In the genomic region with DNA sequence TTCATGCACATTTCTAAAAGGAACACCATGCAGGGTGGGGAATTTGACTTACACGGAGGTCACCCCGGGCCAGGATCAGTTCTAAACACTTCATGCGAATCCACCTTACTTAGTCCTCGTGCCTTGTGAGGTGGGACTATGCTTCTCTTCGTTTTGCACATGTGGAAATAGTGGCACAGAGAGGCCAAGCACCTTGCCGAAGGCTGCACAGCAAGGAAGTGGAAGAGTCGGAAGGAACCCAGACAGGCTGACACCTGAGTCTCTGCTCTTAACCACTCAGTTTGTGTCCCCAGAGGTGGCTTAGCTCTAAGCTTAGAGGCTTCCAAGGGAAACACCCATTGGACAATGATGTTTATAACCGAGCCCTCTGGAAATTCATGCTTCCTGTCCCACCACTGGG, we compare ENCODE assay signal across 1 cellular context.
TF ChIP-seq lines count a peak whose summit lies in the region.

No MANE protein-coding gene starts in this region.

TF ChIP-seq in SK-N-SH treated with all-trans-retinoic acid at 6 μM for 48 hours, 23 proteins besides CTCF, POLR2A, EP300 and RAD21 (continued from another document):
- TF ChIP-seq, protein P1, sequence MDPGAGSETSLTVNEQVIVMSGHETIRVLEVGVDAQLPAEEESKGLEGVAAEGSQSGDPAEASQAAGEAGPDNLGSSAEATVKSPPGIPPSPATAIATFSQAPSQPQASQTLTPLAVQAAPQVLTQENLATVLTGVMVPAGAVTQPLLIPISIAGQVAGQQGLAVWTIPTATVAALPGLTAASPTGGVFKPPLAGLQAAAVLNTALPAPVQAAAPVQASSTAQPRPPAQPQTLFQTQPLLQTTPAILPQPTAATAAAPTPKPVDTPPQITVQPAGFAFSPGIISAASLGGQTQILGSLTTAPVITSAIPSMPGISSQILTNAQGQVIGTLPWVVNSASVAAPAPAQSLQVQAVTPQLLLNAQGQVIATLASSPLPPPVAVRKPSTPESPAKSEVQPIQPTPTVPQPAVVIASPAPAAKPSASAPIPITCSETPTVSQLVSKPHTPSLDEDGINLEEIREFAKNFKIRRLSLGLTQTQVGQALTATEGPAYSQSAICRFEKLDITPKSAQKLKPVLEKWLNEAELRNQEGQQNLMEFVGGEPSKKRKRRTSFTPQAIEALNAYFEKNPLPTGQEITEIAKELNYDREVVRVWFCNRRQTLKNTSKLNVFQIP (CRISPR knock-in tag; IDR thresholded peaks at IDR 0.05; ENCODE audit: borderline replicate concordance, low read depth) = no peak
- TF ChIP-seq, protein P2, sequence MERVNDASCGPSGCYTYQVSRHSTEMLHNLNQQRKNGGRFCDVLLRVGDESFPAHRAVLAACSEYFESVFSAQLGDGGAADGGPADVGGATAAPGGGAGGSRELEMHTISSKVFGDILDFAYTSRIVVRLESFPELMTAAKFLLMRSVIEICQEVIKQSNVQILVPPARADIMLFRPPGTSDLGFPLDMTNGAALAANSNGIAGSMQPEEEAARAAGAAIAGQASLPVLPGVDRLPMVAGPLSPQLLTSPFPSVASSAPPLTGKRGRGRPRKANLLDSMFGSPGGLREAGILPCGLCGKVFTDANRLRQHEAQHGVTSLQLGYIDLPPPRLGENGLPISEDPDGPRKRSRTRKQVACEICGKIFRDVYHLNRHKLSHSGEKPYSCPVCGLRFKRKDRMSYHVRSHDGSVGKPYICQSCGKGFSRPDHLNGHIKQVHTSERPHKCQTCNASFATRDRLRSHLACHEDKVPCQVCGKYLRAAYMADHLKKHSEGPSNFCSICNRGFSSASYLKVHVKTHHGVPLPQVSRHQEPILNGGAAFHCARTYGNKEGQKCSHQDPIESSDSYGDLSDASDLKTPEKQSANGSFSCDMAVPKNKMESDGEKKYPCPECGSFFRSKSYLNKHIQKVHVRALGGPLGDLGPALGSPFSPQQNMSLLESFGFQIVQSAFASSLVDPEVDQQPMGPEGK (CRISPR knock-in tag; IDR thresholded peaks at IDR 0.05; ENCODE audit: borderline replicate concordance) = no peak
